ENCODE assay signal across 32 cellular contexts in genomic region chr11:66912361-66912760, GRCh38. TPM values are rescaled to one million over a fixed set of nuclear protein-coding genes. Genes with fewer than 3 reads are reported as not detected.
DNase-seq lines count a peak whose midpoint lies in the region; TF ChIP-seq lines count a peak whose summit lies in the region.
"Had no signal": no experiment of that assay in that cellular context is flagged by ENCODE, and none has a peak within 500 bp of the region (broad histone marks: within the 10 kb centered on the region; RNA-seq: fewer than 3 reads in every experiment).

No MANE protein-coding gene starts in this region.

- peak overlapping the region; percentile 28 for H3K27ac Mint-ChIP-seq in activated naive CD4-positive, alpha-beta T cell treated with anti-CD3 and anti-CD28 coated beads, Interleukin-2, amount 10 ng/mL, durations not matched to agents 7 days and 5 days
- H3K27ac Mint-ChIP-seq in HFFc6, result no peak overlapping the region
- no peak overlapping the region for H3K27ac Mint-ChIP-seq in osteocyte (ENCODE audit: unreplicated experiment)
- H3K27ac Mint-ChIP-seq: activated CD4-positive, alpha-beta memory T cell treated with anti-CD3 and anti-CD28 coated beads, Interleukin-2, amount 10 ng/mL, durations not matched to agents 7 days and 5 days; activated naive CD4-positive, alpha-beta T cell treated with anti-CD3 and anti-CD28 coated beads for 36 hours; activated T-helper 1 cell treated with anti-CD3 and anti-CD28 coated beads, Interleukin-12 subunit alpha, Interleukin-12 subunit beta, Interleukin-2, Interleukin-4 antibody, amounts not matched to agents 30 ng/mL and 10 ng/mL and 1 ng/mL, durations not matched to agents 14 hours and 24 hours and 36 hours; mesothelial cell of epicardium; naive B cell; stimulated activated effector memory CD8-positive, alpha-beta T cell treated with anti-CD3 and anti-CD28 coated beads, Interleukin-12 subunit alpha, Interleukin-12 subunit beta, amount 100 ng/mL, for 72 hours had no signal

- CTCF ChIA-PET in activated naive CD4-positive, alpha-beta T cell treated with anti-CD3 and anti-CD28 coated beads, Interleukin-2, amount 10 ng/mL, durations not matched to agents 7 days and 5 days (lab: Charles Lee), result no interaction called here

- H3K4me3 Mint-ChIP-seq in activated naive CD4-positive, alpha-beta T cell treated with anti-CD3 and anti-CD28 coated beads, Interleukin-2, amount 10 ng/mL, durations not matched to agents 7 days and 5 days, result no peak overlapping the region
- H3K4me3 Mint-ChIP-seq in HFFc6, result no peak overlapping the region
- H3K4me3 Mint-ChIP-seq in osteocyte (ENCODE audit: unreplicated experiment), result no peak overlapping the region
- H3K4me3 Mint-ChIP-seq: activated CD4-positive, alpha-beta memory T cell treated with anti-CD3 and anti-CD28 coated beads, Interleukin-2, amount 10 ng/mL, durations not matched to agents 7 days and 5 days; activated naive CD4-positive, alpha-beta T cell treated with anti-CD3 and anti-CD28 coated beads for 36 hours; activated T-helper 1 cell treated with anti-CD3 and anti-CD28 coated beads, Interleukin-12 subunit alpha, Interleukin-12 subunit beta, Interleukin-2, Interleukin-4 antibody, amounts not matched to agents 30 ng/mL and 10 ng/mL and 1 ng/mL, durations not matched to agents 14 hours and 24 hours and 36 hours; mesothelial cell of epicardium; naive B cell; stimulated activated effector memory CD8-positive, alpha-beta T cell treated with anti-CD3 and anti-CD28 coated beads, Interleukin-12 subunit alpha, Interleukin-12 subunit beta, amount 100 ng/mL, for 72 hours had no signal

- TF ChIP-seq CTCF in HFFc6 (IDR thresholded peaks at IDR 0.05) (no peak), osteocyte (IDR thresholded peaks at IDR 0.05) (no peak)

- peak overlapping the region; percentile 97 for H3K27ac ChIP-seq in temporal lobe (ENCODE audit: low read depth, low read length)
- H3K27ac ChIP-seq: 22Rv1, adrenal gland, C4-2B, suprapubic skin had no signal

- no peaks in the 10 kb centered on the region for H3K36me3 Mint-ChIP-seq in activated naive CD4-positive, alpha-beta T cell treated with anti-CD3 and anti-CD28 coated beads, Interleukin-2, amount 10 ng/mL, durations not matched to agents 7 days and 5 days
- no peaks in the 10 kb centered on the region for H3K36me3 Mint-ChIP-seq in HFFc6 (ENCODE audit: low read depth)
- H3K36me3 Mint-ChIP-seq in osteocyte (ENCODE audit: unreplicated experiment), result no peaks in the 10 kb centered on the region
- H3K36me3 Mint-ChIP-seq: mesothelial cell of epicardium; naive B cell; stimulated activated effector memory CD8-positive, alpha-beta T cell treated with anti-CD3 and anti-CD28 coated beads, Interleukin-12 subunit alpha, Interleukin-12 subunit beta, amount 100 ng/mL, for 72 hours had no signal

- no peaks in the 10 kb centered on the region for H3K9me3 Mint-ChIP-seq in activated naive CD4-positive, alpha-beta T cell treated with anti-CD3 and anti-CD28 coated beads, Interleukin-2, amount 10 ng/mL, durations not matched to agents 7 days and 5 days
- H3K9me3 Mint-ChIP-seq in HFFc6 (no peaks in the 10 kb centered on the region), osteocyte (ENCODE audit: unreplicated experiment) (no peaks in the 10 kb centered on the region)
- H3K9me3 Mint-ChIP-seq: activated CD4-positive, alpha-beta memory T cell treated with anti-CD3 and anti-CD28 coated beads, Interleukin-2, amount 10 ng/mL, durations not matched to agents 7 days and 5 days; activated naive CD4-positive, alpha-beta T cell treated with anti-CD3 and anti-CD28 coated beads for 36 hours; activated T-helper 1 cell treated with anti-CD3 and anti-CD28 coated beads, Interleukin-12 subunit alpha, Interleukin-12 subunit beta, Interleukin-2, Interleukin-4 antibody, amounts not matched to agents 30 ng/mL and 10 ng/mL and 1 ng/mL, durations not matched to agents 14 hours and 24 hours and 36 hours; mesothelial cell of epicardium; naive B cell; stimulated activated effector memory CD8-positive, alpha-beta T cell treated with anti-CD3 and anti-CD28 coated beads, Interleukin-12 subunit alpha, Interleukin-12 subunit beta, amount 100 ng/mL, for 72 hours had no signal

- no peaks in the 10 kb centered on the region for H3K4me1 Mint-ChIP-seq in activated naive CD4-positive, alpha-beta T cell treated with anti-CD3 and anti-CD28 coated beads, Interleukin-2, amount 10 ng/mL, durations not matched to agents 7 days and 5 days
- H3K4me1 Mint-ChIP-seq in HFFc6 (ENCODE audit: low read depth) (no peaks in the 10 kb centered on the region), osteocyte (ENCODE audit: unreplicated experiment) (peaks cover 36% of the 10 kb centered on the region)
- H3K4me1 Mint-ChIP-seq: activated CD4-positive, alpha-beta memory T cell treated with anti-CD3 and anti-CD28 coated beads, Interleukin-2, amount 10 ng/mL, durations not matched to agents 7 days and 5 days; mesothelial cell of epicardium; naive B cell; stimulated activated effector memory CD8-positive, alpha-beta T cell treated with anti-CD3 and anti-CD28 coated beads, Interleukin-12 subunit alpha, Interleukin-12 subunit beta, amount 100 ng/mL, for 72 hours had no signal

- no peak for DNase-seq in activated naive CD4-positive, alpha-beta T cell treated with anti-CD3 and anti-CD28 coated beads, Interleukin-2, amount 10 ng/mL, durations not matched to agents 7 days and 5 days
- no peak for DNase-seq in activated naive CD4-positive, alpha-beta T cell (lab: John Stamatoyannopoulos, UW)
- DNase-seq in dermis microvascular lymphatic vessel endothelial cell (ENCODE audit: low read depth in 2 of 2) (peak; percentile 40 to 65), lung microvascular endothelial cell (ENCODE audit: low read depth in 2 of 2) (peak; percentile 3 to 83), HFFc6 (no peak), osteocyte (ENCODE audit: extremely low spot score, unreplicated experiment) (no peak), COLO668 (lab: John Stamatoyannopoulos, UW; ENCODE audit: unreplicated experiment) (no peak)
- DNase-seq: activated CD4-positive, alpha-beta memory T cell treated with anti-CD3 and anti-CD28 coated beads, Interleukin-2, amount 10 ng/mL, durations not matched to agents 7 days and 5 days; activated CD4-positive, CD25-positive, alpha-beta regulatory T cell treated with anti-CD3 and anti-CD28 coated beads, Interleukin-2, amount 50 U/mL, for 72 hours; activated CD8-positive, alpha-beta memory T cell treated with anti-CD3 and anti-CD28 coated beads, Interleukin-2, amount 50 U/mL, for 4 hours; activated naive CD4-positive, alpha-beta T cell treated with anti-CD3 and anti-CD28 coated beads for 36 hours; adrenal gland; effector memory CD4-positive, alpha-beta T cell; erythroblast; GDM1; KBM-7; left ventricle myocardium superior; MG63; naive B cell; NCI-H1417; NCI-H2081; NCI-H345; SHP77; stimulated activated CD4-positive, alpha-beta T cell treated with anti-CD3 and anti-CD28 coated beads, Interleukin-15, amount 100 ng/mL, for 24 hours; T-helper 2 cell had no signal

- H3K27me3 Mint-ChIP-seq in activated naive CD4-positive, alpha-beta T cell treated with anti-CD3 and anti-CD28 coated beads, Interleukin-2, amount 10 ng/mL, durations not matched to agents 7 days and 5 days, result peaks cover 4% of the 10 kb centered on the region
- H3K27me3 Mint-ChIP-seq in HFFc6 (ENCODE audit: insufficient read depth) (peaks cover 2% of the 10 kb centered on the region; the same call in 1 of the 2 replicates), osteocyte (ENCODE audit: unreplicated experiment) (no peaks in the 10 kb centered on the region)
- H3K27me3 Mint-ChIP-seq: activated CD4-positive, alpha-beta memory T cell treated with anti-CD3 and anti-CD28 coated beads, Interleukin-2, amount 10 ng/mL, durations not matched to agents 7 days and 5 days had no signal

RNA-seq across cellular contexts. Expression of gene PC, which starts 45.8 kb away (rescaled TPM):
- total RNA-seq in dermis microvascular lymphatic vessel endothelial cell (8.9 and 9.1 TPM in 2 replicates), lung microvascular endothelial cell (7.2 and 10.5 TPM in 2 replicates), temporal lobe (11.1 TPM), osteocyte (41.7 and 49.1 TPM in 2 replicates)
- 10 to 100 TPM; 13.2 to 21.8 (median 19.3) TPM for total RNA-seq in HFFc6 (2021; fragmentation: NEBNext Ultra II Directional; extraction: Animal tissue kit (Norgen Biotek cat#: 25700))

RNA-seq across cellular contexts. Expression of gene LRFN4, which starts 55.5 kb away (rescaled TPM):
- total RNA-seq in dermis microvascular lymphatic vessel endothelial cell (17.1 and 21.1 TPM in 2 replicates), lung microvascular endothelial cell (11.8 and 14.3 TPM in 2 replicates), temporal lobe (28.5 TPM), osteocyte (41.7 and 45.0 TPM in 2 replicates)
- 10 to 100 TPM; 30.3 to 43.4 (median 34.6) TPM for total RNA-seq in HFFc6 (2021; fragmentation: NEBNext Ultra II Directional; extraction: Animal tissue kit (Norgen Biotek cat#: 25700))

Comparison
In these comparisons a context has a peak if more than half of its experiments do, and no peak if none do; other contexts are left out.
1. DNase-seq: peak in dermis microvascular lymphatic vessel endothelial cell (2 of 2) and lung microvascular endothelial cell (2 of 2); none in activated naive CD4-positive, alpha-beta T cell treated with anti-CD3 and anti-CD28 coated beads, Interleukin-2, amount 10 ng/mL, durations not matched to agents 7 days and 5 days (single experiment), activated naive CD4-positive, alpha-beta T cell (0 of 4), HFFc6 (single experiment), osteocyte (single experiment) and COLO668 (single experiment).